ENCODE assay signal across 10 cellular contexts in the genomic region with DNA sequence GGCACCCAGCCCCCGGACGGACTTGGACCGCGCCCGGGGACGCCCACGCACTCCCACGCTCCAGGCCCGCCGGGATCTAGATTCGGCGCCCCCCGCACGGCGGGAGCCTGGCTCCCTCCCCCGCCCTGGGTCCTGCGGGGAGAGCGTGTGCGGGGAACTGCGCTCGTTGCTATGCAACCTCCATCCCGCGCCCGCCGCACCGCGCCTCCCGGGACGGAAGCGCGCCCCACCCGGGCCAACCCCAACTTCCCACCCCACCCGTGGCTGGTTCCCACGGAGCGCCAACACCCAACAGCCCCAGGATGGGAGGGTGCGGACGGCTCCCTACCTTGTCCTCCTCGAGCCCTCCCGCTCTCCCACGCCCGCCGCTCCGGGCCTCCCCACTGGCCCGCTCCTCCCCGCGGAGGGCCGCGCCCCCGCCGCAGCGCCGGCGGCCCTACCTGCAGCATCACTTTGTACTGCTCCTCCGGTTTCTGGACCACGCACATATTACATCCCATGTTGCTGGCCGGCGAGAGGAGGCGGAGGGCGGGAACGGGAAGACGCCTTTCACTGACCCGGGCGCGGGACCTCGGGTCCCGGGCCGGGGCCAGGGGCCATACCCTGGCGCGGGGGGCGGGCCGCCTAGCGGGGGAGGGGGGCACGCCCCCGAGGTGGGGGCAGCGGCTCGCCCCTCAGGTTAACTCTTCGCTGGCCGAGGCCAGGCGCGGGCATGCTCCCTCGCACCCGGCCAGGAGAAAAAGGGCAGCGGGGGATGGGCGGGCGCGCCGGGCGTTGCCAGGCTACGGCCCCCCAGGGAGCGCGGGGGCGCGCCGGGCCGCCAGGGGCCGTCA. TPM values are rescaled to one million over a fixed set of nuclear protein-coding genes. Genes with fewer than 3 reads are reported as not detected.
DNase-seq lines count a peak whose midpoint lies in the region; ATAC-seq, FAIRE-seq and TF ChIP-seq lines count a peak whose summit lies in the region.
"Had no signal": no experiment of that assay in that cellular context is flagged by ENCODE, and none has a peak within 500 bp of the region (broad histone marks: within the 10 kb centered on the region; RNA-seq: fewer than 3 reads in every experiment).

Gene PDZD4 (minus strand): TSS at position 746 of the 833 bp plus-strand sequence. CDS start 246 bp downstream, at position 500.

- H3K4me1 ChIP-seq in BE2C (no peaks in the 10 kb centered on the region), HUES64 (ENCODE audit: insufficient read depth, low read length) (peaks cover 20% of the 10 kb centered on the region)

- H3K4me3 Mint-ChIP-seq in central memory CD8-positive, alpha-beta T cell = peak within 1 kb of the TSS; percentile 74
- peak within 1 kb of the TSS; percentile 69 for H3K4me3 Mint-ChIP-seq in natural killer cell treated with Interleukin-12 subunit alpha and Interleukin-12 subunit beta and Interleukin-15 and Interleukin-18, amount 100 ng/mL, for 72 hours

- no peaks in the 10 kb centered on the region for H3K9me3 ChIP-seq in BE2C
- no peaks in the 10 kb centered on the region for H3K9me3 ChIP-seq in HUES64 (ENCODE audit: insufficient read depth, low read depth, low read length)

- no peak for TF ChIP-seq CTCF in BE2C (IDR thresholded peaks at IDR 0.05; ENCODE audit: low read depth, low read length)

- H3K36me3 ChIP-seq in BE2C (no peaks in the 10 kb centered on the region), HUES64 (ENCODE audit: insufficient read depth, low read length) (no peaks in the 10 kb centered on the region)
- H3K36me3 ChIP-seq: brain microvascular endothelial cell had no signal

- H3K36me3 Mint-ChIP-seq in central memory CD8-positive, alpha-beta T cell (ENCODE audit: insufficient read depth) = peaks cover 3% of the 10 kb centered on the region
- H3K36me3 Mint-ChIP-seq in natural killer cell treated with Interleukin-12 subunit alpha and Interleukin-12 subunit beta and Interleukin-15 and Interleukin-18, amount 100 ng/mL, for 72 hours = no peaks in the 10 kb centered on the region

- DNase-seq in BE2C (peak; percentile 48), Ammon's horn (ENCODE audit: low spot score) (no peak), GM19239 (ENCODE audit: insufficient read length, low spot score) (no peak)
- no peak for DNase-seq in central memory CD8-positive, alpha-beta T cell (ENCODE audit: low spot score in 2 of 2)
- no peak for DNase-seq in natural killer cell treated with Interleukin-12 subunit alpha and Interleukin-12 subunit beta and Interleukin-15 and Interleukin-18, amount 100 ng/mL, for 72 hours (ENCODE audit: low spot score)
- DNase-seq: brain microvascular endothelial cell; stimulated activated CD4-positive, alpha-beta T cell treated with anti-CD3 and anti-CD28 coated beads, Interleukin-2, amount 100 ng/mL, for 48 hours had no signal

- no peaks in the 10 kb centered on the region for H3K27me3 Mint-ChIP-seq in central memory CD8-positive, alpha-beta T cell
- H3K27me3 Mint-ChIP-seq in natural killer cell treated with Interleukin-12 subunit alpha and Interleukin-12 subunit beta and Interleukin-15 and Interleukin-18, amount 100 ng/mL, for 72 hours = peaks cover 0 to 12% of the 10 kb centered on the region in 2 donors

- H3K27me3 ChIP-seq in BE2C (no peaks in the 10 kb centered on the region), HUES64 (ENCODE audit: insufficient read depth, low read length) (peaks cover 39% of the 10 kb centered on the region; the same call in 1 of the 2 replicates)

- peak; percentile 59 for ATAC-seq in central memory CD8-positive, alpha-beta T cell (replicated peaks; ENCODE audit: extremely low read depth, poor library complexity, severe bottlenecking)
- peak; percentile 25 to 51 for ATAC-seq in natural killer cell treated with Interleukin-12 subunit alpha and Interleukin-12 subunit beta and Interleukin-15 and Interleukin-18, amount 100 ng/mL, for 72 hours
- ATAC-seq in GM21515 (IDR thresholded peaks at IDR 0.05; ENCODE audit: unreplicated experiment) (no peak), HG02571 (IDR thresholded peaks at IDR 0.05; ENCODE audit: unreplicated experiment) (no peak)

- peaks cover 16% of the 10 kb centered on the region for H3K4me1 Mint-ChIP-seq in central memory CD8-positive, alpha-beta T cell
- H3K4me1 Mint-ChIP-seq in natural killer cell treated with Interleukin-12 subunit alpha and Interleukin-12 subunit beta and Interleukin-15 and Interleukin-18, amount 100 ng/mL, for 72 hours (ENCODE audit: low read depth in 2 of 2) = peaks cover 15 to 19% of the 10 kb centered on the region in 2 donors

- H3K27ac ChIP-seq in HUES64 (ENCODE audit: low read depth, low read length) = peak within 1 kb of the TSS; percentile 63; the same call in 1 of the 2 replicates
- H3K27ac ChIP-seq: brain microvascular endothelial cell had no signal

- H3K4me3 ChIP-seq in BE2C (ENCODE audit: low read depth, low read length) (peak within 1 kb of the TSS; percentile 63), HUES64 (ENCODE audit: low read length) (peak within 1 kb of the TSS; percentile 72)

- H3K9ac ChIP-seq in HUES64 (ENCODE audit: low read depth, low read length) = peak within 1 kb of the TSS; percentile 64

- no peaks in the 10 kb centered on the region for H3K9me3 Mint-ChIP-seq in central memory CD8-positive, alpha-beta T cell
- no peaks in the 10 kb centered on the region for H3K9me3 Mint-ChIP-seq in natural killer cell treated with Interleukin-12 subunit alpha and Interleukin-12 subunit beta and Interleukin-15 and Interleukin-18, amount 100 ng/mL, for 72 hours

- no peak for FAIRE-seq in GM19239 (lab: Jason Lieb, UNC)

- H3K27ac Mint-ChIP-seq in central memory CD8-positive, alpha-beta T cell (ENCODE audit: low read depth) = no peak within 1 kb of the TSS
- H3K27ac Mint-ChIP-seq in natural killer cell treated with Interleukin-12 subunit alpha and Interleukin-12 subunit beta and Interleukin-15 and Interleukin-18, amount 100 ng/mL, for 72 hours = no peak within 1 kb of the TSS

- under 1% methylated on average over 96 of the region's 96 CpGs for WGBS in HUES64

RNA-seq across cellular contexts. Expression of gene PDZD4, which starts in this region (rescaled TPM):
- polyA plus RNA-seq in BE2C (2012; ENCODE audit: insufficient read depth, insufficient read length, low read depth) = 127 TPM
- 82.2 TPM for polyA plus RNA-seq in HUES64 (2013, experiment 1 of 2)
- polyA plus RNA-seq in HUES64 (2013, experiment 2 of 2) = 78.3 TPM
- 1 to 10 TPM; 2.2 to 2.7 TPM for total RNA-seq in natural killer cell treated with Interleukin-12 subunit alpha and Interleukin-12 subunit beta and Interleukin-15 and Interleukin-18, amount 100 ng/mL, for 72 hours

Comparison
In these comparisons a context has a peak if more than half of its experiments do, and no peak if none do; other contexts are left out.
1. ATAC-seq: peak in central memory CD8-positive, alpha-beta T cell (single experiment) and natural killer cell treated with Interleukin-12 subunit alpha and Interleukin-12 subunit beta and Interleukin-15 and Interleukin-18, amount 100 ng/mL, for 72 hours (2 of 2); none in GM21515 (single experiment) and HG02571 (single experiment).